ENCODE assay signal across 1 cellular context in the genomic region with DNA sequence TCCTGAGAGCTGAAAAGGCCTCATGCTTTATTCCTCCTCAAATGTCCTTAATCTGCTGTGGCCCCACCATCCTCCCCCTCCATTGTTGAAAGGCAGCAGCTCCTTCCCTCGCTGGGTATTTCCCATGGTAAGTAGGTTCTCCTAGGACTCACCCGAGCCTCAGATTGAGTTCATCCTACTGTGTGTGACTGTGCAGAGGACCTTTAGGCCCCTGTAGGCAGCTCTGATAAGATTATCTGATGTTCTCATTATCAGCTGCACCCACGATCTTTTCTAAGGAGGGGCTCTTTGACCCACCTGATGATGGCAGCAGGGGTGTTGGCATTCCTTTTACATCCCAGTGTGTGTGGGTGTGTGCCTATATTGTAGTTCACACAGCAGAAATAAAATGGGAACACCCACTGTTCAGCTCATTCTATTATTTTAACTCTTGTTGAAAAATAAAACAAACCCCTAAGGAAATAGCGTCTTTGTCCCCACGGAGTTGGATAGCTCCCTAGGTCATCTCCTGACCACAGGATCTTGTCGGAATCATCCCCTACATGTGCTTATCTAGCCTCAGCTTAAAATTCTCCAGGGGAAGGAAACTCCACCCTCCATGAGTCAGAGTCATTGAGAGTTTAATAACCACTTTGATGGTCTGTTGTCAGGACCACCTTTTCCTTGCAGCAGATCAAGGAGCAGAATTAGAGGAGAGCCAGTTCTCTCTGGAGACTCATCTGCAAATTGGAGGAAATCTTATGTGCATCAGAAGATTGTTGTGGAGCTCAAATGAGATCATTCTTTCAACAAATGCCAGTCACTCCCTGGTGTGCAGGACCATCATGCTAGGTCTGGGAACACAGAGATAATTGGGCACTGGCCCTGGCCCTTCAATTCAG.
A peak's percentile ranks its signal among the peaks of the same experiment; 100 is the strongest.
TF ChIP-seq lines count a peak whose summit lies in the region.

No MANE protein-coding gene starts in this region.

TF ChIP-seq in HCT116, 20 proteins besides CTCF, POLR2A, EP300 and RAD21 (continued from another document):
- TF ChIP-seq SP1 (IDR thresholded peaks at IDR 0.05; ENCODE audit: low read depth) (peak; percentile 64), EGR1 (IDR thresholded peaks at IDR 0.05; ENCODE audit: low read depth) (peak; percentile 67), SRF (IDR thresholded peaks at IDR 0.05; ENCODE audit: low read depth) (no peak), POLR2AphosphoS5 (IDR thresholded peaks at IDR 0.05; ENCODE audit: low read depth, low read length) (no peak), MAX (IDR thresholded peaks at IDR 0.05) (peak; percentile 62), CBX3 (IDR thresholded peaks at IDR 0.05; ENCODE audit: low read depth) (0 out of 2 replicates have a peak, but pooled peaks have one; percentile 50), EZH2 (IDR thresholded peaks at IDR 0.05) (no peak), TCF7L2 (IDR thresholded peaks at IDR 0.05; ENCODE audit: borderline replicate concordance, extremely low read depth, insufficient read depth, insufficient read length) (no peak)
- TF ChIP-seq, protein P1, sequence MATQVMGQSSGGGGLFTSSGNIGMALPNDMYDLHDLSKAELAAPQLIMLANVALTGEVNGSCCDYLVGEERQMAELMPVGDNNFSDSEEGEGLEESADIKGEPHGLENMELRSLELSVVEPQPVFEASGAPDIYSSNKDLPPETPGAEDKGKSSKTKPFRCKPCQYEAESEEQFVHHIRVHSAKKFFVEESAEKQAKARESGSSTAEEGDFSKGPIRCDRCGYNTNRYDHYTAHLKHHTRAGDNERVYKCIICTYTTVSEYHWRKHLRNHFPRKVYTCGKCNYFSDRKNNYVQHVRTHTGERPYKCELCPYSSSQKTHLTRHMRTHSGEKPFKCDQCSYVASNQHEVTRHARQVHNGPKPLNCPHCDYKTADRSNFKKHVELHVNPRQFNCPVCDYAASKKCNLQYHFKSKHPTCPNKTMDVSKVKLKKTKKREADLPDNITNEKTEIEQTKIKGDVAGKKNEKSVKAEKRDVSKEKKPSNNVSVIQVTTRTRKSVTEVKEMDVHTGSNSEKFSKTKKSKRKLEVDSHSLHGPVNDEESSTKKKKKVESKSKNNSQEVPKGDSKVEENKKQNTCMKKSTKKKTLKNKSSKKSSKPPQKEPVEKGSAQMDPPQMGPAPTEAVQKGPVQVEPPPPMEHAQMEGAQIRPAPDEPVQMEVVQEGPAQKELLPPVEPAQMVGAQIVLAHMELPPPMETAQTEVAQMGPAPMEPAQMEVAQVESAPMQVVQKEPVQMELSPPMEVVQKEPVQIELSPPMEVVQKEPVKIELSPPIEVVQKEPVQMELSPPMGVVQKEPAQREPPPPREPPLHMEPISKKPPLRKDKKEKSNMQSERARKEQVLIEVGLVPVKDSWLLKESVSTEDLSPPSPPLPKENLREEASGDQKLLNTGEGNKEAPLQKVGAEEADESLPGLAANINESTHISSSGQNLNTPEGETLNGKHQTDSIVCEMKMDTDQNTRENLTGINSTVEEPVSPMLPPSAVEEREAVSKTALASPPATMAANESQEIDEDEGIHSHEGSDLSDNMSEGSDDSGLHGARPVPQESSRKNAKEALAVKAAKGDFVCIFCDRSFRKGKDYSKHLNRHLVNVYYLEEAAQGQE (IDR thresholded peaks at IDR 0.05; ENCODE audit: low read depth): no peak
